ENCODE assay signal across 10 cellular contexts in the genomic region with DNA sequence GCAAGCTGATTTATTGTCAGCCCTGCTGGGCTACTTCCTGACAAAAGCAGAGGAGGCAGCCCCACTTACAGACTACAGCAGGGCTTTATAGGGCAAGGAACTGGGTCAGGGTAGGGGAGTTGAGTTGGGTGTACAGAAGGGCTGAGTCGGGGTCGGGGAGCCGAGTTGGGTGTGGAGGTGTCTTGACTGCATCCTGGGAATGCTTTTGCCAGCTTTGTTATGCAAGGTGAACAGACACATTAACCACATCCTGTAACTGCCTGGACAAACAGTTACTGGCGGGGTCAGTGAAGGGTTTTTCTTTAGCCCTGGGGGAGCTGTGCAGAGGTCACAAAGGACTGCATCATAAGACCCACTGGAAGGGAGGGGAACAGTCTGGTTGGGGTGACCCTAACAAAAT. TPM values are rescaled to one million over a fixed set of nuclear protein-coding genes. Genes with fewer than 3 reads are reported as not detected.
A peak's percentile ranks its signal among the peaks of the same experiment; 100 is the strongest.
DNase-seq lines count a peak whose midpoint lies in the region; ATAC-seq, FAIRE-seq and TF ChIP-seq lines count a peak whose summit lies in the region.
"Had no signal": no experiment of that assay in that cellular context is flagged by ENCODE, and none has a peak within 500 bp of the region (broad histone marks: within the 10 kb centered on the region; RNA-seq: fewer than 3 reads in every experiment).

No MANE protein-coding gene starts in this region.

- no peak overlapping the region for H3K9ac ChIP-seq in kidney (ENCODE audit: low read length in 2 of 2)

- H3K4me2 ChIP-seq in osteoblast (ENCODE audit: insufficient read depth, low read length): no peak overlapping the region

- H3K27me3 ChIP-seq in ACC112 (ENCODE audit: insufficient read depth, low read length): no peaks in the 10 kb centered on the region
- H3K27me3 ChIP-seq in osteoblast (ENCODE audit: insufficient read depth, low read length): no peaks in the 10 kb centered on the region
- H3K27me3 ChIP-seq: tibial nerve had no signal

- H2AFZ ChIP-seq in ACC112 (ENCODE audit: low read length, unreplicated experiment) (peak overlapping the region; percentile 83), osteoblast (ENCODE audit: low read length) (no peak overlapping the region)

- H3K27ac ChIP-seq in ACC112 (ENCODE audit: low read depth, low read length) (no peak overlapping the region), kidney (ENCODE audit: low read depth in 2 of 2, low read length in 2 of 2) (peak overlapping the region; percentile 54 to 75), osteoblast (ENCODE audit: low read depth, low read length) (no peak overlapping the region)

- H3K27ac Mint-ChIP-seq in WTC11 (no peak overlapping the region; the same call in 1 of the 2 replicates), progenitor cell of endocrine pancreas (no peak overlapping the region)

- intact Hi-C loops in kidney (cut with DNase I): no loop called here

- H3K9me3 Mint-ChIP-seq in WTC11 (peaks cover 39% of the 10 kb centered on the region), progenitor cell of endocrine pancreas (ENCODE audit: low read depth) (peaks cover 5% of the 10 kb centered on the region)

- H3K4me1 Mint-ChIP-seq in WTC11 (peaks cover 15% of the 10 kb centered on the region), progenitor cell of endocrine pancreas (ENCODE audit: low read depth) (peaks cover 4% of the 10 kb centered on the region)

- H3K27me3 Mint-ChIP-seq in WTC11 (ENCODE audit: low read depth) (peaks cover 2% of the 10 kb centered on the region; the same call in 1 of the 2 replicates), progenitor cell of endocrine pancreas (no peaks in the 10 kb centered on the region)

- TF ChIP-seq CTCF in WTC11 (IDR thresholded peaks at IDR 0.05) (no peak), kidney (IDR thresholded peaks at IDR 0.05; ENCODE audit: borderline replicate concordance, extremely low read depth, insufficient read depth) (no peak), osteoblast (IDR thresholded peaks at IDR 0.05; ENCODE audit: extremely low read depth, low read depth, low read length) (no peak), progenitor cell of endocrine pancreas (IDR thresholded peaks at IDR 0.05; ENCODE audit: unreplicated experiment) (no peak)

- no peak overlapping the region for H3K4me3 ChIP-seq in ACC112 (ENCODE audit: low read depth, low read length)
- H3K4me3 ChIP-seq in kidney (ENCODE audit: low read length in 2 of 2): no peak overlapping the region
- H3K4me3 ChIP-seq in osteoblast (ENCODE audit: insufficient read depth, low read length): no peak overlapping the region
- H3K4me3 ChIP-seq: tibial nerve had no signal

- peak; percentile 48 for ATAC-seq in GM19467 (IDR thresholded peaks at IDR 0.05; ENCODE audit: unreplicated experiment)
- ATAC-seq in WTC11: peak; percentile 88
- ATAC-seq in HG03469 (IDR thresholded peaks at IDR 0.05; ENCODE audit: unreplicated experiment): no peak
- ATAC-seq in HG02885 (IDR thresholded peaks at IDR 0.05; ENCODE audit: poor library complexity, unreplicated experiment): no peak

- H3K9me3 ChIP-seq in kidney (ENCODE audit: control insufficient read depth in 1 of 2, low read length in 2 of 2) (peaks cover 0 to 4% of the 10 kb centered on the region in 2 donors), osteoblast (ENCODE audit: low read depth, low read length) (no peaks in the 10 kb centered on the region)

- CTCF ChIA-PET in WTC11 (lab: Charles Lee): interaction anchor here (1.0 to 1.1 kb wide), 2 partner anchors 226 to 452 kb away, joined by 3 to 4 read pairs; no protein-coding TSS in a partner anchor

- POLR2A ChIA-PET in WTC11 (lab: Charles Lee): no interaction called here

- H3K36me3 ChIP-seq in ACC112 (ENCODE audit: insufficient read depth, low read length) (no peaks in the 10 kb centered on the region), kidney (ENCODE audit: control insufficient read depth in 1 of 2, insufficient read depth in 2 of 2, low read length in 2 of 2) (no peaks in the 10 kb centered on the region), osteoblast (ENCODE audit: insufficient read depth, low read length) (no peaks in the 10 kb centered on the region)
- H3K36me3 ChIP-seq: tibial nerve had no signal

- DNase-seq in WTC11 (ENCODE audit: low spot score) (peak; percentile 17), kidney (peak; percentile 66), osteoblast (ENCODE audit: insufficient read length, low spot score, missing footprints) (no peak), progenitor cell of endocrine pancreas (ENCODE audit: low spot score, unreplicated experiment) (no peak)
- DNase-seq: NCI-H345 had no signal

- H4K20me1 ChIP-seq in osteoblast (ENCODE audit: insufficient read depth, low read length): no peaks in the 10 kb centered on the region

- no peak overlapping the region for H3K4me3 Mint-ChIP-seq in WTC11
- no peak overlapping the region for H3K4me3 Mint-ChIP-seq in progenitor cell of endocrine pancreas (ENCODE audit: low read depth)

- peaks cover 18% of the 10 kb centered on the region for H3K36me3 Mint-ChIP-seq in WTC11
- H3K36me3 Mint-ChIP-seq in progenitor cell of endocrine pancreas (ENCODE audit: insufficient read depth): no peaks in the 10 kb centered on the region

- H3K79me2 ChIP-seq in ACC112 (ENCODE audit: control insufficient read depth, insufficient read depth, low read length, unreplicated experiment) (no peaks in the 10 kb centered on the region), osteoblast (ENCODE audit: insufficient read depth, low read length) (no peaks in the 10 kb centered on the region)

- H3K4me1 ChIP-seq in ACC112 (ENCODE audit: control insufficient read depth, insufficient read depth, low read length, unreplicated experiment) (peaks cover 28% of the 10 kb centered on the region), kidney (ENCODE audit: control insufficient read depth in 1 of 2, insufficient read depth in 1 of 2, low read depth in 1 of 2, low read length in 2 of 2) (peaks cover 11 to 20% of the 10 kb centered on the region in 2 donors), osteoblast (ENCODE audit: insufficient read depth, low read length) (no peaks in the 10 kb centered on the region)

- FAIRE-seq in kidney (lab: Jason Lieb, UNC): no peak

TF ChIP-seq in WTC11, 78 proteins besides CTCF, POLR2A, EP300 and RAD21 (continues in another document):
- TF ChIP-seq ZNF532 (CRISPR knock-in tag; IDR thresholded peaks at IDR 0.05; ENCODE audit: borderline replicate concordance): no peak
- TF ChIP-seq ZNF263 (CRISPR knock-in tag; IDR thresholded peaks at IDR 0.05; ENCODE audit: low read depth): no peak
- no peak for TF ChIP-seq TP53 (CRISPR knock-in tag; IDR thresholded peaks at IDR 0.05)
- TF ChIP-seq, protein P1, sequence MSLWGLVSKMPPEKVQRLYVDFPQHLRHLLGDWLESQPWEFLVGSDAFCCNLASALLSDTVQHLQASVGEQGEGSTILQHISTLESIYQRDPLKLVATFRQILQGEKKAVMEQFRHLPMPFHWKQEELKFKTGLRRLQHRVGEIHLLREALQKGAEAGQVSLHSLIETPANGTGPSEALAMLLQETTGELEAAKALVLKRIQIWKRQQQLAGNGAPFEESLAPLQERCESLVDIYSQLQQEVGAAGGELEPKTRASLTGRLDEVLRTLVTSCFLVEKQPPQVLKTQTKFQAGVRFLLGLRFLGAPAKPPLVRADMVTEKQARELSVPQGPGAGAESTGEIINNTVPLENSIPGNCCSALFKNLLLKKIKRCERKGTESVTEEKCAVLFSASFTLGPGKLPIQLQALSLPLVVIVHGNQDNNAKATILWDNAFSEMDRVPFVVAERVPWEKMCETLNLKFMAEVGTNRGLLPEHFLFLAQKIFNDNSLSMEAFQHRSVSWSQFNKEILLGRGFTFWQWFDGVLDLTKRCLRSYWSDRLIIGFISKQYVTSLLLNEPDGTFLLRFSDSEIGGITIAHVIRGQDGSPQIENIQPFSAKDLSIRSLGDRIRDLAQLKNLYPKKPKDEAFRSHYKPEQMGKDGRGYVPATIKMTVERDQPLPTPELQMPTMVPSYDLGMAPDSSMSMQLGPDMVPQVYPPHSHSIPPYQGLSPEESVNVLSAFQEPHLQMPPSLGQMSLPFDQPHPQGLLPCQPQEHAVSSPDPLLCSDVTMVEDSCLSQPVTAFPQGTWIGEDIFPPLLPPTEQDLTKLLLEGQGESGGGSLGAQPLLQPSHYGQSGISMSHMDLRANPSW (CRISPR knock-in tag; conservative IDR thresholded peaks at IDR 0.05; ENCODE audit: low read depth): no peak

RNA-seq across cellular contexts. Expression of gene GBP5, which starts 39.1 kb away (rescaled TPM):
- 0.17 to 0.25 TPM (median 0.23 TPM) in 3 replicates for total RNA-seq in WTC11 (2021)
- 7.3 TPM for total RNA-seq in kidney
- 0.52 TPM for polyA plus RNA-seq in kidney (ENCODE audit: insufficient read depth, low read depth, low replicate concordance)
- under 0.01 TPM in 2 replicates for total RNA-seq in osteoblast
- not detected in 2 replicates for total RNA-seq in progenitor cell of endocrine pancreas

RNA-seq across cellular contexts. Expression of gene GBP6, which starts 52.1 kb away (rescaled TPM):
- total RNA-seq in WTC11 (2021) (not detected in 3 replicates), kidney (not detected), osteoblast (not detected in 2 replicates), progenitor cell of endocrine pancreas (not detected in 2 replicates)
- polyA plus RNA-seq in kidney (ENCODE audit: insufficient read depth, low read depth, low replicate concordance): not detected
- total RNA-seq: tibial nerve had no signal

Comparison
In these comparisons a context has a peak if more than half of its experiments do, and no peak if none do; other contexts are left out.
1. H3K27ac ChIP-seq: peak in kidney (2 of 2); none in ACC112 (single experiment) and osteoblast (single experiment).
2. ATAC-seq: peak in GM19467 (single experiment) and WTC11 (single experiment); none in HG03469 (single experiment) and HG02885 (single experiment).
3. DNase-seq: peak in WTC11 (single experiment) and kidney (single experiment); none in osteoblast (single experiment) and progenitor cell of endocrine pancreas (single experiment).